In the genomic region with DNA sequence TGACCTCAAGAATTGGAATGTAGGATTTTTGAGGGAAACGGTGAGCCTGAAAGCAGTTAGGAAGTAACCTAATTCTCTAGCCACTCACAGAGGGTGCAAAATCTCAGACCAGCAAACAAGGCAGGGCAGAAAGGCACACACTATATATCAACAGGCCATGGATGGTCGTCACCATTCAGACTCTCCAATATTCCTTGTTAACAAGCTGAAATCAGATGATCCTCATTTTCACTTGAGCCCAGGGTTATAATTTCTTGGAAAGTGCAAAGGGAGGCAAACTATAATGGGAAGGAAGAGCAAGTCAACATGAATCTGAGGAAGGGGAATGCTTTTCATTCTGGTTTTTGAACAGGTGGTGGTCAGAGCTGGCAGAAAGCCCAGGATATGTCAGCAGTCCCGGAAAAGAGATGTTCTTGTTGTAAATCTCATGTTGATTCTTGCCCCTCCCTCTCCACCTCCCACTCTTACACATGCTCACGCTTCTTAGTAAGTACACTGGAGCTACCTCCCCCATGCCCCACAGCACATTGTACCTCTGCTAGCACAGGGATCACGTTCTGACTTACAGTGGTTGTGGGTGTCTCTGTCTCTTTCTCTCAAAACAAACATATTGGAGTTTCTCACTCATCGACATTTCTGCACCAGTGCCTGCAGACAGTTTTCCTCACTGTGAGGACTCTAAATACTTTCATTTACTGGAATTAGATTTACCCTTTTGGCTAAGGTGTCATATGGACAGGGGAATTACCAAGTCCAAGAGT, we compare ENCODE assay signal across 8 cellular contexts.
A peak's percentile ranks its signal among the peaks of the same experiment; 100 is the strongest.
DNase-seq lines count a peak whose midpoint lies in the region; ATAC-seq, FAIRE-seq and TF ChIP-seq lines count a peak whose summit lies in the region.

No MANE protein-coding gene starts in this region.

- TF ChIP-seq CTCF in GM12878 (IDR thresholded peaks at IDR 0.05 in 2 of 3, conservative IDR thresholded peaks at IDR 0.05 in 1 of 3; ENCODE audit: control insufficient read depth in 2 of 3, extremely low read depth in 1 of 3, insufficient read depth in 1 of 3, low read depth in 3 of 3, low read length in 3 of 3), result no peak

- H3K79me2 ChIP-seq in GM12878 (ENCODE audit: control insufficient read depth, insufficient read depth, low read length) (no peaks in the 10 kb centered on the region), trophoblast cell (ENCODE audit: control insufficient read depth, insufficient read depth, low read length, poor library complexity) (no peaks in the 10 kb centered on the region)

- H3K23ac ChIP-seq in trophoblast cell (ENCODE audit: low read length), result no peak overlapping the region

- H2BK12ac ChIP-seq in trophoblast cell (ENCODE audit: low read length), result peak overlapping the region; percentile 56

- POLR2A ChIA-PET in GM12878 (lab: Charles Lee), result interaction anchor here (0.6 to 6.1 kb wide), 9 partner anchors 12 to 93 kb away, joined by 3 to 52 read pairs (median 4); no protein-coding TSS in a partner anchor

- peak; percentile 90 for DNase-seq in DMS153 treated with DMSO at 0.1 percent for 48 hours (lab: John Stamatoyannopoulos, UW; ENCODE audit: unreplicated experiment)
- DNase-seq in KG1 (lab: John Stamatoyannopoulos, UW), result peak; percentile 46
- peak; percentile 92 for DNase-seq in RPMI7951 (ENCODE audit: low read depth)
- DNase-seq in GM12878 (ENCODE audit: low read depth, low spot score), result peak; percentile 88
- DNase-seq in trophoblast cell, result no peak
- DNase-seq in cerebellar cortex (ENCODE audit: low spot score), result no peak
- DNase-seq in posterior vena cava (ENCODE audit: low spot score), result no peak

- no peak for TF ChIP-seq RAD21 in GM12878 (IDR thresholded peaks at IDR 0.05; ENCODE audit: insufficient read depth, low read depth, low read length)

- intact Hi-C loops in GM12878 (cut with micrococcal nuclease; ENCODE audit: unreplicated experiment), result loop anchor here (1.0 to 10.0 kb wide), 2 partner anchors 38 to 89 kb away; no protein-coding TSS in a partner anchor
- intact Hi-C loops in posterior vena cava (cut with DNase I), result no loop called here

- no peak overlapping the region for H4K91ac ChIP-seq in trophoblast cell (ENCODE audit: low read depth, low read length)

- peak; percentile 50 for ATAC-seq in GM21526 (IDR thresholded peaks at IDR 0.05; ENCODE audit: low FRiP score, unreplicated experiment)
- peak; percentile 89 for ATAC-seq in GM12878

- in situ Hi-C loops in GM12878 (cut with MboI), result no loop called here

- H3K4me1 ChIP-seq in GM12878 (ENCODE audit: control insufficient read depth, insufficient read depth, low read length), result peaks cover 25% of the 10 kb centered on the region
- peaks cover 0 to 10% of the 10 kb centered on the region in 2 experiments for H3K4me1 ChIP-seq in trophoblast cell (ENCODE audit: control insufficient read depth in 1 of 2, insufficient read depth in 2 of 2, low read length in 2 of 2)

- TF ChIP-seq EP300 in GM12878 (IDR thresholded peaks at IDR 0.05; ENCODE audit: borderline replicate concordance in 1 of 2, control insufficient read depth in 1 of 2, low read depth in 2 of 2, low read length in 2 of 2), result peak; percentile 23 to 46; a peak in 1 of 4 replicates

- H3K4me3 ChIP-seq in GM12878 (peak overlapping the region; percentile 25; the same call in 1 of the 2 replicates), trophoblast cell (ENCODE audit: low read depth, low read length) (no peak overlapping the region)

- H3K18ac ChIP-seq in trophoblast cell (ENCODE audit: low read length), result no peak overlapping the region

- H3K27me3 ChIP-seq in GM12878 (replicated peaks in 1 of 2; ENCODE audit: control insufficient read depth in 2 of 2, insufficient read depth in 2 of 2, low read length in 1 of 2), result no peaks in the 10 kb centered on the region
- H3K27me3 ChIP-seq in trophoblast cell (ENCODE audit: insufficient read depth, low read length), result no peaks in the 10 kb centered on the region

- RAD21 ChIA-PET in GM12878 (lab: Charles Lee; ENCODE audit: unreplicated experiment), result interaction anchor here (0.5 to 7.9 kb wide), 22 partner anchors 11 to 137 kb away, joined by 3 to 103 read pairs (median 6); no protein-coding TSS in a partner anchor

- no peak overlapping the region for H3K9ac ChIP-seq in GM12878 (ENCODE audit: control insufficient read depth, insufficient read depth, low read length)
- H3K9ac ChIP-seq in trophoblast cell (ENCODE audit: low read length), result no peak overlapping the region

- no peak overlapping the region for H4K8ac ChIP-seq in trophoblast cell (ENCODE audit: low read depth, low read length)

- BruUV-seq in GM12878 (replicated peaks; lab: Mats Ljungman, UMichigan), result no TSS peak

- H2AFZ ChIP-seq in GM12878 (ENCODE audit: control insufficient read depth, low read depth, low read length) (no peak overlapping the region; the same call in 1 of the 2 replicates), trophoblast cell (ENCODE audit: insufficient read depth, low read length, poor library complexity) (no peak overlapping the region)

- H3K79me1 ChIP-seq in trophoblast cell (ENCODE audit: low read length), result peaks cover 5% of the 10 kb centered on the region

- no peaks in the 10 kb centered on the region for H3K36me3 ChIP-seq in GM12878 (ENCODE audit: control insufficient read depth in 2 of 2, insufficient read depth in 2 of 2, low read length in 1 of 2)
- H3K36me3 ChIP-seq in trophoblast cell (ENCODE audit: control insufficient read depth in 1 of 2, insufficient read depth in 2 of 2, low read length in 2 of 2), result no peaks in the 10 kb centered on the region

- peak; percentile 90 for FAIRE-seq in GM12878 (lab: Jason Lieb, UNC)

- TF ChIP-seq POLR2A in GM12878 (IDR thresholded peaks at IDR 0.05; ENCODE audit: low read depth, low read length), result no peak

- H3K9me3 ChIP-seq in GM12878 (replicated peaks; ENCODE audit: control insufficient read depth, insufficient read depth, low read length) (no peaks in the 10 kb centered on the region; the same call in 1 of the 3 replicates), trophoblast cell (ENCODE audit: insufficient read depth, low read depth, low read length) (peaks cover 5% of the 10 kb centered on the region)

- SMC1A ChIA-PET in GM12878 (lab: Charles Lee; ENCODE audit: uncharacterized antibody, unreplicated experiment), result interaction anchor here (0.6 to 7.7 kb wide), 18 partner anchors 8 to 232 kb away, joined by 3 to 125 read pairs (median 7); no protein-coding TSS in a partner anchor

- H3K14ac ChIP-seq in trophoblast cell (ENCODE audit: low read length), result no peak overlapping the region

- H4K12ac ChIP-seq in trophoblast cell (ENCODE audit: low read depth, low read length), result no peak overlapping the region

- WGBS in GM12878 (ENCODE audit: insufficient coverage, insufficient replicate concordance, low lambda C conversion rate, missing lambda C conversion rate), result 18% methylated on average over 6 of the region's 6 CpGs
- no CpG with 5 or more reads among the region's 6 CpGs for WGBS in trophoblast cell (ENCODE audit: extremely low coverage, insufficient coverage, insufficient read length)

- H2AK5ac ChIP-seq in trophoblast cell (ENCODE audit: low read length), result no peak overlapping the region

- CTCF ChIA-PET in GM12878 (lab: Yijun Ruan, JAX), result interaction anchor here (0.6 to 3.6 kb wide), 8 partner anchors 25 to 123 kb away, joined by 3 to 25 read pairs (median 6); no protein-coding TSS in a partner anchor

- H3K4me2 ChIP-seq in GM12878 (ENCODE audit: control insufficient read depth, insufficient read depth) (peak overlapping the region; percentile 74), trophoblast cell (ENCODE audit: low read length) (no peak overlapping the region)

- no peaks in the 10 kb centered on the region for H4K20me1 ChIP-seq in GM12878 (ENCODE audit: control insufficient read depth, insufficient read depth)

- H3K4ac ChIP-seq in trophoblast cell (ENCODE audit: low read depth, low read length), result no peak overlapping the region

- no peak overlapping the region for H2BK120ac ChIP-seq in trophoblast cell (ENCODE audit: insufficient read depth, low read length, poor library complexity)

- no peak overlapping the region for H2BK5ac ChIP-seq in trophoblast cell (ENCODE audit: low read depth, low read length, poor library complexity)

- peak overlapping the region; percentile 56 for H3K27ac ChIP-seq in GM12878 (ENCODE audit: control insufficient read depth, insufficient read depth)
- no peak overlapping the region for H3K27ac ChIP-seq in trophoblast cell (ENCODE audit: low read depth, low read length)

TF ChIP-seq in GM12878, 131 proteins besides CTCF, POLR2A, EP300 and RAD21 (continues in another document):
- TF ChIP-seq, protein P1, sequence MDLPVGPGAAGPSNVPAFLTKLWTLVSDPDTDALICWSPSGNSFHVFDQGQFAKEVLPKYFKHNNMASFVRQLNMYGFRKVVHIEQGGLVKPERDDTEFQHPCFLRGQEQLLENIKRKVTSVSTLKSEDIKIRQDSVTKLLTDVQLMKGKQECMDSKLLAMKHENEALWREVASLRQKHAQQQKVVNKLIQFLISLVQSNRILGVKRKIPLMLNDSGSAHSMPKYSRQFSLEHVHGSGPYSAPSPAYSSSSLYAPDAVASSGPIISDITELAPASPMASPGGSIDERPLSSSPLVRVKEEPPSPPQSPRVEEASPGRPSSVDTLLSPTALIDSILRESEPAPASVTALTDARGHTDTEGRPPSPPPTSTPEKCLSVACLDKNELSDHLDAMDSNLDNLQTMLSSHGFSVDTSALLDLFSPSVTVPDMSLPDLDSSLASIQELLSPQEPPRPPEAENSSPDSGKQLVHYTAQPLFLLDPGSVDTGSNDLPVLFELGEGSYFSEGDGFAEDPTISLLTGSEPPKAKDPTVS (IDR thresholded peaks at IDR 0.05; ENCODE audit: low read depth, low read length), result no peak
- no peak for TF ChIP-seq SUPT20H (IDR thresholded peaks at IDR 0.05; ENCODE audit: borderline replicate concordance, control insufficient read depth, low read depth, low read length)
- TF ChIP-seq NR2C2 (IDR thresholded peaks at IDR 0.05; ENCODE audit: borderline replicate concordance, control insufficient read depth, insufficient read length, low read depth), result no peak

Comparison
In these comparisons a context has a peak if more than half of its experiments do, and no peak if none do; other contexts are left out.
1. DNase-seq: peak in DMS153 treated with DMSO at 0.1 percent for 48 hours (single experiment), KG1 (single experiment), RPMI7951 (single experiment) and GM12878 (single experiment); none in trophoblast cell (0 of 2), cerebellar cortex (single experiment) and posterior vena cava (single experiment).